In genomic region chr16:31696968-31697743, GRCh38 we compare ENCODE assay signal across 8 cellular contexts.
DNase-seq lines count a peak whose midpoint lies in the region; ATAC-seq, FAIRE-seq and TF ChIP-seq lines count a peak whose summit lies in the region.

No MANE protein-coding gene starts in this region.

- DNase-seq in DMS 273 (lab: John Stamatoyannopoulos, UW; ENCODE audit: unreplicated experiment) (peak; percentile 76), DMS 273 treated with DMSO at 0.1 percent for 48 hours (lab: John Stamatoyannopoulos, UW) (no peak), islet precursor cell (peak; percentile 44), ureter (ENCODE audit: low spot score) (no peak), retina (no peak)

- TF ChIP-seq CTCF in LNCAP (IDR thresholded peaks at IDR 0.05), result peak; percentile 87

- no peak for ATAC-seq in GM19467 (IDR thresholded peaks at IDR 0.05; ENCODE audit: unreplicated experiment)

- peak; percentile 65 for FAIRE-seq in TTC549 (lab: Jason Lieb, UNC)

Comparison
In these comparisons a context has a peak if more than half of its experiments do, and no peak if none do; other contexts are left out.
1. DNase-seq: peak in DMS 273 (single experiment) and islet precursor cell (single experiment); none in DMS 273 treated with DMSO at 0.1 percent for 48 hours (single experiment), ureter (single experiment) and retina (single experiment).